In the genomic region with DNA sequence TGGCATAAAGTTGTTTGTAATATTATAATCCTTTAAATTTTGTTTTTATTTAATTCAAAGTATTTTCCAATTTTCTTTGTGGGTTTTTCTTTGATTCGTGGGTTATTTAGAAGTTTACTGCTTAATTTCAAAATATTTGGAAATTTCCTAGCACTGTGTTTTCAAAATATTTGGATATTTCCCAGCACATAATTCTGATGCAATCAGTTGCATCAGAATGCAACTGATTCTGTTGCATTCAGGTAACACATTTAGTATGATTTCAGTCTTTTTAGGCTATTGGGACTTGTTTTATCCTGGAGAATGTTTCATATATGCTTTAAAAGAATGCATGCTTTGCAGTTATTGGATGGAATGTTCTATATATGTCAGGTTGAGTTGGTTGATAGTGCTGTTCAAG, we compare ENCODE assay signal across 38 cellular contexts. TPM values are rescaled to one million over a fixed set of nuclear protein-coding genes. Genes with fewer than 3 reads are reported as not detected.
"Had no signal": no experiment of that assay in that cellular context is flagged by ENCODE, and none has a peak within 500 bp of the region (broad histone marks: within the 10 kb centered on the region; RNA-seq: fewer than 3 reads in every experiment).

No MANE protein-coding gene starts in this region.

- H3K27ac ChIP-seq: brain microvascular endothelial cell, epithelial cell of prostate, esophagus squamous epithelium, foreskin keratinocyte, gastrocnemius medialis, heart left ventricle, WERI-Rb-1 had no signal

- ATAC-seq: activated CD4-positive, CD25-positive, alpha-beta regulatory T cell treated with anti-CD3 and anti-CD28 coated beads, Interleukin-2, amount 50 U/mL, for 24 hours; activated CD8-positive, alpha-beta T cell treated with anti-CD3 and anti-CD28 coated beads for 36 hours; activated T-cell treated with anti-CD3 and anti-CD28 coated beads, Interleukin-2, amount 50 U/mL, for 4 hours; activated T-helper 17 cell treated with anti-CD3 and anti-CD28 coated beads, Interleukin-2, amount 50 U/mL, for 72 hours; effector memory CD8-positive, alpha-beta T cell; foreskin keratinocyte; gastrocnemius medialis; heart left ventricle; T-helper 17 cell had no signal

- H3K27me3 ChIP-seq: brain microvascular endothelial cell, esophagus squamous epithelium, foreskin keratinocyte, gastrocnemius medialis had no signal

- H3K36me3 ChIP-seq: brain microvascular endothelial cell, esophagus squamous epithelium, gastrocnemius medialis, heart left ventricle, WERI-Rb-1 had no signal

- H3K4me1 ChIP-seq: esophagus squamous epithelium, foreskin keratinocyte, gastrocnemius medialis, heart left ventricle had no signal

- FAIRE-seq: astrocyte, bronchial epithelial cell, endothelial cell of umbilical vein had no signal

- H3K9me3 ChIP-seq: esophagus squamous epithelium, gastrocnemius medialis had no signal

- H3K4me3 ChIP-seq: esophagus squamous epithelium, gastrocnemius medialis, heart left ventricle had no signal

- DNase-seq: activated B cell treated with CpG ODN at 0.5 μM for 24 hours; activated CD4-positive, alpha-beta T cell treated with anti-CD3 and anti-CD28 coated beads for 48 hours; activated CD4-positive, alpha-beta T cell treated with anti-CD3 and anti-CD28 coated beads, Interleukin-2, amount 50 U/mL, for 1 hour; activated CD4-positive, alpha-beta T cell treated with anti-CD3 and anti-CD28 coated beads, Interleukin-2, amount 50 U/mL, for 48 hours; activated CD8-positive, alpha-beta memory T cell treated with anti-CD3 and anti-CD28 coated beads for 24 hours; activated CD8-positive, alpha-beta T cell treated with anti-CD3 and anti-CD28 coated beads for 36 hours; activated effector memory CD4-positive, alpha-beta T cell treated with Interleukin-2 at 50 U/mL for 16 hours; activated gamma-delta T cell treated with Interleukin-2 at 50 U/mL for 16 hours; activated naive CD4-positive, alpha-beta T cell treated with anti-CD3 and anti-CD28 coated beads, Interleukin-2, amount 50 U/mL, for 16 hours; activated naive CD4-positive, alpha-beta T cell treated with Interleukin-2 at 50 U/mL for 16 hours; activated T-cell treated with anti-CD3 and anti-CD28 coated beads, Interleukin-2, amount 50 U/mL, for 4 hours; amniotic stem cell; anterior cingulate cortex; brain microvascular endothelial cell; cortex of kidney; dermis blood vessel endothelial cell; effector CD4-positive, alpha-beta T cell; effector memory CD8-positive, alpha-beta T cell; esophagus squamous epithelium; foreskin keratinocyte; gastrocnemius medialis; glutamatergic neuron; heart left ventricle; T-helper 1 cell; T-helper 17 cell; T1000; WERI-Rb-1 had no signal

RNA-seq across cellular contexts. Expression of a gene that starts 18.2 kb away (rescaled TPM):
- total RNA-seq: activated B cell treated with CpG ODN at 0.5 μM for 24 hours; activated CD8-positive, alpha-beta T cell treated with anti-CD3 and anti-CD28 coated beads for 36 hours; activated T-cell treated with anti-CD3 and anti-CD28 coated beads, Interleukin-2, amount 50 U/mL, for 4 hours; activated T-helper 17 cell treated with anti-CD3 and anti-CD28 coated beads, Interleukin-2, amount 50 U/mL, for 72 hours; astrocyte; bronchial epithelial cell; cardiac septum; cerebellum; dermis blood vessel endothelial cell; endothelial cell of umbilical vein; esophagus squamous epithelium; fibroblast of lung; foreskin keratinocyte; gastrocnemius medialis; heart left ventricle; T-helper 17 cell had no signal
- polyA plus RNA-seq: adipose tissue, endothelial cell of umbilical vein, esophagus, fibroblast of lung, foreskin keratinocyte, heart left ventricle had no signal

RNA-seq across cellular contexts. Expression of a gene that starts 42.2 kb away (rescaled TPM):
- total RNA-seq: activated B cell treated with CpG ODN at 0.5 μM for 24 hours; activated CD8-positive, alpha-beta T cell treated with anti-CD3 and anti-CD28 coated beads for 36 hours; activated T-cell treated with anti-CD3 and anti-CD28 coated beads, Interleukin-2, amount 50 U/mL, for 4 hours; activated T-helper 17 cell treated with anti-CD3 and anti-CD28 coated beads, Interleukin-2, amount 50 U/mL, for 72 hours; astrocyte; bronchial epithelial cell; cardiac septum; cerebellum; dermis blood vessel endothelial cell; endothelial cell of umbilical vein; esophagus squamous epithelium; fibroblast of lung; foreskin keratinocyte; gastrocnemius medialis; heart left ventricle; T-helper 17 cell had no signal
- polyA plus RNA-seq: adipose tissue, endothelial cell of umbilical vein, esophagus, fibroblast of lung, foreskin keratinocyte, heart left ventricle had no signal

RNA-seq across cellular contexts. Expression of a gene that starts 56.8 kb away (rescaled TPM):
- total RNA-seq: activated B cell treated with CpG ODN at 0.5 μM for 24 hours; activated CD8-positive, alpha-beta T cell treated with anti-CD3 and anti-CD28 coated beads for 36 hours; activated T-cell treated with anti-CD3 and anti-CD28 coated beads, Interleukin-2, amount 50 U/mL, for 4 hours; activated T-helper 17 cell treated with anti-CD3 and anti-CD28 coated beads, Interleukin-2, amount 50 U/mL, for 72 hours; astrocyte; bronchial epithelial cell; cardiac septum; cerebellum; dermis blood vessel endothelial cell; endothelial cell of umbilical vein; esophagus squamous epithelium; fibroblast of lung; foreskin keratinocyte; gastrocnemius medialis; heart left ventricle; T-helper 17 cell had no signal
- polyA plus RNA-seq: adipose tissue, endothelial cell of umbilical vein, esophagus, fibroblast of lung, foreskin keratinocyte, heart left ventricle had no signal
